In the genomic region with DNA sequence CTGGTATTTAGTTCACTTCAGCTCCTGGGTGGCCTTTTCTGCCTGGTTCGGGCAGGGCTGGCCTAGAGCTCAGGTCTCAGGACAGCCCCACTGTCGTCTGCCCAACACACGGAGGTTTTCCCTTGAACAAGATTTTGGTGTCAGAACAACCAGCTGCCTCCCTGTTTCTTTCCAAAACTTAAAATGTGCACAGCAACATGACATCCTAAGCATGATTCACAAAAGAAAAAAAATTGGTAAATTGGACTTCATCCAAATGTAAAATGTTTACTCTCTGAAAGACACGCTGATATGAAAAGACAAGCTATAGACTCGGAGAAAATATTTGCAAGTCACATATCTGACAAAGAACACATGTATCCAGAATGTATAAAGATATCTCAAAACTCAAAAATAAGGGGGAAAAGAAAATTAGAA, we compare ENCODE assay signal across 12 cellular contexts.
A peak's percentile ranks its signal among the peaks of the same experiment; 100 is the strongest.
DNase-seq lines count a peak whose midpoint lies in the region; ATAC-seq and TF ChIP-seq lines count a peak whose summit lies in the region.
"Had no signal": no experiment of that assay in that cellular context is flagged by ENCODE, and none has a peak within 500 bp of the region (broad histone marks: within the 10 kb centered on the region; RNA-seq: fewer than 3 reads in every experiment).

No MANE protein-coding gene starts in this region.

- peaks cover 50% of the 10 kb centered on the region for H3K36me3 Mint-ChIP-seq in activated CD4-positive, alpha-beta T cell treated with anti-CD3 and anti-CD28 coated beads for 36 hours (ENCODE audit: low read depth)
- peaks cover 50% of the 10 kb centered on the region for H3K36me3 Mint-ChIP-seq in activated T-helper 1 cell treated with anti-CD3 and anti-CD28 coated beads, Interleukin-12 subunit alpha, Interleukin-12 subunit beta, Interleukin-2, Interleukin-4 antibody, amounts not matched to agents 30 ng/mL and 10 ng/mL and 1 ng/mL, durations not matched to agents 14 hours and 24 hours and 36 hours (ENCODE audit: low read depth)
- peaks cover 35% of the 10 kb centered on the region for H3K36me3 Mint-ChIP-seq in stimulated activated effector memory CD8-positive, alpha-beta T cell treated with anti-CD3 and anti-CD28 coated beads, Interleukin-12 subunit alpha, Interleukin-12 subunit beta, amount 100 ng/mL, for 72 hours

- CTCF ChIA-PET in activated CD4-positive, alpha-beta T cell treated with anti-CD3 and anti-CD28 coated beads for 36 hours (lab: Charles Lee), result interaction anchor here (0.8 to 1.3 kb wide), 3 partner anchors 14 to 218 kb away, joined by 3 to 4 read pairs (median 3); no protein-coding TSS in a partner anchor

- no peaks in the 10 kb centered on the region for H3K27me3 Mint-ChIP-seq in activated CD4-positive, alpha-beta T cell treated with anti-CD3 and anti-CD28 coated beads for 36 hours
- H3K27me3 Mint-ChIP-seq in activated T-helper 1 cell treated with anti-CD3 and anti-CD28 coated beads, Interleukin-12 subunit alpha, Interleukin-12 subunit beta, Interleukin-2, Interleukin-4 antibody, amounts not matched to agents 30 ng/mL and 10 ng/mL and 1 ng/mL, durations not matched to agents 14 hours and 24 hours and 36 hours (ENCODE audit: insufficient read depth), result no peaks in the 10 kb centered on the region
- H3K27me3 Mint-ChIP-seq: activated B cell treated with CpG ODN at 0.5 μM for 24 hours had no signal

- H3K4me3 ChIP-seq in fibroblast of pulmonary artery (replicated peaks; ENCODE audit: low read depth, low read length) (no peak overlapping the region), left ventricle myocardium inferior (no peak overlapping the region)

- H3K4me3 Mint-ChIP-seq in activated CD4-positive, alpha-beta T cell treated with anti-CD3 and anti-CD28 coated beads for 36 hours, result no peak overlapping the region
- H3K4me3 Mint-ChIP-seq in activated T-helper 1 cell treated with anti-CD3 and anti-CD28 coated beads, Interleukin-12 subunit alpha, Interleukin-12 subunit beta, Interleukin-2, Interleukin-4 antibody, amounts not matched to agents 30 ng/mL and 10 ng/mL and 1 ng/mL, durations not matched to agents 14 hours and 24 hours and 36 hours, result no peak overlapping the region
- H3K4me3 Mint-ChIP-seq in stimulated activated effector memory CD8-positive, alpha-beta T cell treated with anti-CD3 and anti-CD28 coated beads, Interleukin-12 subunit alpha, Interleukin-12 subunit beta, amount 100 ng/mL, for 72 hours, result no peak overlapping the region
- H3K4me3 Mint-ChIP-seq: activated B cell treated with CpG ODN at 0.5 μM for 24 hours had no signal

- no peak for DNase-seq in activated CD4-positive, alpha-beta T cell treated with anti-CD3 and anti-CD28 coated beads for 36 hours
- DNase-seq in activated CD4-positive, alpha-beta T cell treated with anti-CD3 and anti-CD28 coated beads for 48 hours, result no peak
- no peak for DNase-seq in activated T-helper 1 cell treated with anti-CD3 and anti-CD28 coated beads, Interleukin-12 subunit alpha, Interleukin-12 subunit beta, Interleukin-2, Interleukin-4 antibody, amounts not matched to agents 30 ng/mL and 10 ng/mL and 1 ng/mL, durations not matched to agents 14 hours and 24 hours and 36 hours (ENCODE audit: low spot score)
- DNase-seq in fibroblast of pulmonary artery (ENCODE audit: low read depth), result peak; percentile 76
- no peak for DNase-seq in stimulated activated effector memory CD8-positive, alpha-beta T cell treated with anti-CD3 and anti-CD28 coated beads, Interleukin-12 subunit alpha, Interleukin-12 subunit beta, amount 100 ng/mL, for 72 hours (ENCODE audit: low spot score in 2 of 2)
- no peak for DNase-seq in left ventricle myocardium inferior
- DNase-seq in GM10266 (ENCODE audit: extremely low spot score), result no peak
- DNase-seq: activated B cell treated with CpG ODN at 0.5 μM for 24 hours, mammary epithelial cell, NCI-H1105 treated with DMSO at 0.1 percent for 48 hours, trophoblast cell had no signal

- H3K9me3 ChIP-seq in left ventricle myocardium inferior (replicated peaks), result no peaks in the 10 kb centered on the region

- H3K27ac ChIP-seq in left ventricle myocardium inferior (replicated peaks), result no peak overlapping the region

- H3K4me1 ChIP-seq in left ventricle myocardium inferior, result peaks cover 53% of the 10 kb centered on the region

- POLR2A ChIA-PET in activated CD4-positive, alpha-beta T cell treated with anti-CD3 and anti-CD28 coated beads for 36 hours (lab: Charles Lee), result no interaction called here

- no peaks in the 10 kb centered on the region for H3K27me3 ChIP-seq in left ventricle myocardium inferior (ENCODE audit: low read depth)

- peak overlapping the region; percentile 77 for H3K27ac Mint-ChIP-seq in activated CD4-positive, alpha-beta T cell treated with anti-CD3 and anti-CD28 coated beads for 36 hours
- peak overlapping the region; percentile 5 for H3K27ac Mint-ChIP-seq in activated T-helper 1 cell treated with anti-CD3 and anti-CD28 coated beads, Interleukin-12 subunit alpha, Interleukin-12 subunit beta, Interleukin-2, Interleukin-4 antibody, amounts not matched to agents 30 ng/mL and 10 ng/mL and 1 ng/mL, durations not matched to agents 14 hours and 24 hours and 36 hours
- H3K27ac Mint-ChIP-seq in stimulated activated effector memory CD8-positive, alpha-beta T cell treated with anti-CD3 and anti-CD28 coated beads, Interleukin-12 subunit alpha, Interleukin-12 subunit beta, amount 100 ng/mL, for 72 hours, result peak overlapping the region; percentile 88
- H3K27ac Mint-ChIP-seq: activated B cell treated with CpG ODN at 0.5 μM for 24 hours had no signal

- intact Hi-C loops in activated CD4-positive, alpha-beta T cell treated with anti-CD3 and anti-CD28 coated beads for 36 hours (cut with DNase I, micrococcal nuclease), result loop anchor here in 1 of 2 experiments (2.0 to 5.0 kb wide), 4 partner anchors 39 to 117 kb away; no protein-coding TSS in a partner anchor
- intact Hi-C loops in activated T-helper 1 cell treated with anti-CD3 and anti-CD28 coated beads, Interleukin-12 subunit alpha, Interleukin-12 subunit beta, Interleukin-2, Interleukin-4 antibody, amounts not matched to agents 30 ng/mL and 10 ng/mL and 1 ng/mL, durations not matched to agents 14 hours and 24 hours and 36 hours (cut with micrococcal nuclease), result loop anchor here (2.0 to 5.0 kb wide), 4 partner anchors 19 to 187 kb away; no protein-coding TSS in a partner anchor
- intact Hi-C loops in left ventricle myocardium inferior (cut with micrococcal nuclease), result no loop called here

- peaks cover 69% of the 10 kb centered on the region for H3K4me1 Mint-ChIP-seq in activated CD4-positive, alpha-beta T cell treated with anti-CD3 and anti-CD28 coated beads for 36 hours
- H3K4me1 Mint-ChIP-seq in activated T-helper 1 cell treated with anti-CD3 and anti-CD28 coated beads, Interleukin-12 subunit alpha, Interleukin-12 subunit beta, Interleukin-2, Interleukin-4 antibody, amounts not matched to agents 30 ng/mL and 10 ng/mL and 1 ng/mL, durations not matched to agents 14 hours and 24 hours and 36 hours (ENCODE audit: low read depth), result peaks cover 72% of the 10 kb centered on the region
- H3K4me1 Mint-ChIP-seq in stimulated activated effector memory CD8-positive, alpha-beta T cell treated with anti-CD3 and anti-CD28 coated beads, Interleukin-12 subunit alpha, Interleukin-12 subunit beta, amount 100 ng/mL, for 72 hours, result peaks cover 47% of the 10 kb centered on the region

- no peak for TF ChIP-seq CTCF in fibroblast of pulmonary artery (IDR thresholded peaks at IDR 0.05; ENCODE audit: low read length, missing control alignments)
- TF ChIP-seq CTCF in left ventricle myocardium inferior (IDR thresholded peaks at IDR 0.05; ENCODE audit: borderline replicate concordance), result no peak
- no peak for TF ChIP-seq CTCF in GM10266 (IDR thresholded peaks at IDR 0.05; ENCODE audit: control insufficient read depth, insufficient read depth, low read depth, missing control alignments)

- H3K36me3 ChIP-seq in left ventricle myocardium inferior, result no peaks in the 10 kb centered on the region

- H3K9me3 Mint-ChIP-seq in activated CD4-positive, alpha-beta T cell treated with anti-CD3 and anti-CD28 coated beads for 36 hours (ENCODE audit: low read depth), result no peaks in the 10 kb centered on the region
- no peaks in the 10 kb centered on the region for H3K9me3 Mint-ChIP-seq in activated T-helper 1 cell treated with anti-CD3 and anti-CD28 coated beads, Interleukin-12 subunit alpha, Interleukin-12 subunit beta, Interleukin-2, Interleukin-4 antibody, amounts not matched to agents 30 ng/mL and 10 ng/mL and 1 ng/mL, durations not matched to agents 14 hours and 24 hours and 36 hours
- no peaks in the 10 kb centered on the region for H3K9me3 Mint-ChIP-seq in stimulated activated effector memory CD8-positive, alpha-beta T cell treated with anti-CD3 and anti-CD28 coated beads, Interleukin-12 subunit alpha, Interleukin-12 subunit beta, amount 100 ng/mL, for 72 hours
- H3K9me3 Mint-ChIP-seq: activated B cell treated with CpG ODN at 0.5 μM for 24 hours had no signal

- no peak for ATAC-seq in activated CD4-positive, alpha-beta T cell treated with anti-CD3 and anti-CD28 coated beads for 36 hours
- no peak for ATAC-seq in stimulated activated effector memory CD8-positive, alpha-beta T cell treated with anti-CD3 and anti-CD28 coated beads, Interleukin-12 subunit alpha, Interleukin-12 subunit beta, amount 100 ng/mL, for 72 hours
- no peak for ATAC-seq in GM19463 (IDR thresholded peaks at IDR 0.05; ENCODE audit: unreplicated experiment)

Comparison
In these comparisons a context has a peak if more than half of its experiments do, and no peak if none do; other contexts are left out.
1. H3K27ac Mint-ChIP-seq: peak in every context shown above with its lines; median percentile 88 in stimulated activated effector memory CD8-positive, alpha-beta T cell treated with anti-CD3 and anti-CD28 coated beads, Interleukin-12 subunit alpha, Interleukin-12 subunit beta, amount 100 ng/mL, for 72 hours; 77 in activated CD4-positive, alpha-beta T cell treated with anti-CD3 and anti-CD28 coated beads for 36 hours; 5 in activated T-helper 1 cell treated with anti-CD3 and anti-CD28 coated beads, Interleukin-12 subunit alpha, Interleukin-12 subunit beta, Interleukin-2, Interleukin-4 antibody, amounts not matched to agents 30 ng/mL and 10 ng/mL and 1 ng/mL, durations not matched to agents 14 hours and 24 hours and 36 hours.